Comparison of ENCODE assay signal across 1 cellular context in the genomic region with DNA sequence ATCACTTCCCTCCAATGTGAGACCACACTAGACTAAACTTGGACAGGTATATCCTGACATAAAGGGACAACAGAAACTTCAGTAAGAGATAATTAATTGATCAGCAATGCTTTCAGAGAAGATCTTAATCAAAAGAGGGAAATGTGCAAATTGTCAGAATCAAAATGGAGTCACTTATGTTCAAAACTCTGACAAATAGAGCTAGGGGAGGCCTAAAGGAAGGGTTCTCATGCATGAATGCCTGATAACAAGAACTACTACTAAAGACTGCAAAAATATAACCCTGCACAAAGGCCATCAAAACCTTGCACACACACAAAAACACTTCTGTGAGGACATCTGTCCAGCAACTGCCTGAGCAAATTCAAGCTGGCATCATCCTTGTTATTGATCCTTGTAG.
TF ChIP-seq lines count a peak whose summit lies in the region.

No MANE protein-coding gene starts in this region.

TF ChIP-seq in H1, 55 proteins besides CTCF, POLR2A, EP300 and RAD21 (continued from another document):
- TF ChIP-seq, protein P1, sequence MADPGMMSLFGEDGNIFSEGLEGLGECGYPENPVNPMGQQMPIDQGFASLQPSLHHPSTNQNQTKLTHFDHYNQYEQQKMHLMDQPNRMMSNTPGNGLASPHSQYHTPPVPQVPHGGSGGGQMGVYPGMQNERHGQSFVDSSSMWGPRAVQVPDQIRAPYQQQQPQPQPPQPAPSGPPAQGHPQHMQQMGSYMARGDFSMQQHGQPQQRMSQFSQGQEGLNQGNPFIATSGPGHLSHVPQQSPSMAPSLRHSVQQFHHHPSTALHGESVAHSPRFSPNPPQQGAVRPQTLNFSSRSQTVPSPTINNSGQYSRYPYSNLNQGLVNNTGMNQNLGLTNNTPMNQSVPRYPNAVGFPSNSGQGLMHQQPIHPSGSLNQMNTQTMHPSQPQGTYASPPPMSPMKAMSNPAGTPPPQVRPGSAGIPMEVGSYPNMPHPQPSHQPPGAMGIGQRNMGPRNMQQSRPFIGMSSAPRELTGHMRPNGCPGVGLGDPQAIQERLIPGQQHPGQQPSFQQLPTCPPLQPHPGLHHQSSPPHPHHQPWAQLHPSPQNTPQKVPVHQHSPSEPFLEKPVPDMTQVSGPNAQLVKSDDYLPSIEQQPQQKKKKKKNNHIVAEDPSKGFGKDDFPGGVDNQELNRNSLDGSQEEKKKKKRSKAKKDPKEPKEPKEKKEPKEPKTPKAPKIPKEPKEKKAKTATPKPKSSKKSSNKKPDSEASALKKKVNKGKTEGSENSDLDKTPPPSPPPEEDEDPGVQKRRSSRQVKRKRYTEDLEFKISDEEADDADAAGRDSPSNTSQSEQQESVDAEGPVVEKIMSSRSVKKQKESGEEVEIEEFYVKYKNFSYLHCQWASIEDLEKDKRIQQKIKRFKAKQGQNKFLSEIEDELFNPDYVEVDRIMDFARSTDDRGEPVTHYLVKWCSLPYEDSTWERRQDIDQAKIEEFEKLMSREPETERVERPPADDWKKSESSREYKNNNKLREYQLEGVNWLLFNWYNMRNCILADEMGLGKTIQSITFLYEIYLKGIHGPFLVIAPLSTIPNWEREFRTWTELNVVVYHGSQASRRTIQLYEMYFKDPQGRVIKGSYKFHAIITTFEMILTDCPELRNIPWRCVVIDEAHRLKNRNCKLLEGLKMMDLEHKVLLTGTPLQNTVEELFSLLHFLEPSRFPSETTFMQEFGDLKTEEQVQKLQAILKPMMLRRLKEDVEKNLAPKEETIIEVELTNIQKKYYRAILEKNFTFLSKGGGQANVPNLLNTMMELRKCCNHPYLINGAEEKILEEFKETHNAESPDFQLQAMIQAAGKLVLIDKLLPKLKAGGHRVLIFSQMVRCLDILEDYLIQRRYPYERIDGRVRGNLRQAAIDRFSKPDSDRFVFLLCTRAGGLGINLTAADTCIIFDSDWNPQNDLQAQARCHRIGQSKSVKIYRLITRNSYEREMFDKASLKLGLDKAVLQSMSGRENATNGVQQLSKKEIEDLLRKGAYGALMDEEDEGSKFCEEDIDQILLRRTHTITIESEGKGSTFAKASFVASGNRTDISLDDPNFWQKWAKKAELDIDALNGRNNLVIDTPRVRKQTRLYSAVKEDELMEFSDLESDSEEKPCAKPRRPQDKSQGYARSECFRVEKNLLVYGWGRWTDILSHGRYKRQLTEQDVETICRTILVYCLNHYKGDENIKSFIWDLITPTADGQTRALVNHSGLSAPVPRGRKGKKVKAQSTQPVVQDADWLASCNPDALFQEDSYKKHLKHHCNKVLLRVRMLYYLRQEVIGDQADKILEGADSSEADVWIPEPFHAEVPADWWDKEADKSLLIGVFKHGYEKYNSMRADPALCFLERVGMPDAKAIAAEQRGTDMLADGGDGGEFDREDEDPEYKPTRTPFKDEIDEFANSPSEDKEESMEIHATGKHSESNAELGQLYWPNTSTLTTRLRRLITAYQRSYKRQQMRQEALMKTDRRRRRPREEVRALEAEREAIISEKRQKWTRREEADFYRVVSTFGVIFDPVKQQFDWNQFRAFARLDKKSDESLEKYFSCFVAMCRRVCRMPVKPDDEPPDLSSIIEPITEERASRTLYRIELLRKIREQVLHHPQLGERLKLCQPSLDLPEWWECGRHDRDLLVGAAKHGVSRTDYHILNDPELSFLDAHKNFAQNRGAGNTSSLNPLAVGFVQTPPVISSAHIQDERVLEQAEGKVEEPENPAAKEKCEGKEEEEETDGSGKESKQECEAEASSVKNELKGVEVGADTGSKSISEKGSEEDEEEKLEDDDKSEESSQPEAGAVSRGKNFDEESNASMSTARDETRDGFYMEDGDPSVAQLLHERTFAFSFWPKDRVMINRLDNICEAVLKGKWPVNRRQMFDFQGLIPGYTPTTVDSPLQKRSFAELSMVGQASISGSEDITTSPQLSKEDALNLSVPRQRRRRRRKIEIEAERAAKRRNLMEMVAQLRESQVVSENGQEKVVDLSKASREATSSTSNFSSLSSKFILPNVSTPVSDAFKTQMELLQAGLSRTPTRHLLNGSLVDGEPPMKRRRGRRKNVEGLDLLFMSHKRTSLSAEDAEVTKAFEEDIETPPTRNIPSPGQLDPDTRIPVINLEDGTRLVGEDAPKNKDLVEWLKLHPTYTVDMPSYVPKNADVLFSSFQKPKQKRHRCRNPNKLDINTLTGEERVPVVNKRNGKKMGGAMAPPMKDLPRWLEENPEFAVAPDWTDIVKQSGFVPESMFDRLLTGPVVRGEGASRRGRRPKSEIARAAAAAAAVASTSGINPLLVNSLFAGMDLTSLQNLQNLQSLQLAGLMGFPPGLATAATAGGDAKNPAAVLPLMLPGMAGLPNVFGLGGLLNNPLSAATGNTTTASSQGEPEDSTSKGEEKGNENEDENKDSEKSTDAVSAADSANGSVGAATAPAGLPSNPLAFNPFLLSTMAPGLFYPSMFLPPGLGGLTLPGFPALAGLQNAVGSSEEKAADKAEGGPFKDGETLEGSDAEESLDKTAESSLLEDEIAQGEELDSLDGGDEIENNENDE (IDR thresholded peaks at IDR 0.05; ENCODE audit: insufficient replicate concordance, low read length): no peak
- no peak for TF ChIP-seq CBX5 (IDR thresholded peaks at IDR 0.05; ENCODE audit: low read depth, low read length)
- no peak for TF ChIP-seq TBP (IDR thresholded peaks at IDR 0.05; ENCODE audit: low read depth, low read length)
- no peak for TF ChIP-seq CHD1 (IDR thresholded peaks at IDR 0.05; ENCODE audit: low read depth, low read length)
- no peak for TF ChIP-seq RNF2 (IDR thresholded peaks at IDR 0.05; ENCODE audit: borderline replicate concordance, low read depth, low read length, missing control alignments, poor library complexity, severe bottlenecking)
- no peak for TF ChIP-seq ZNF274 (IDR thresholded peaks at IDR 0.05; ENCODE audit: borderline replicate concordance, extremely low read depth, low read length)
- TF ChIP-seq BACH1 (IDR thresholded peaks at IDR 0.05; ENCODE audit: low read length): no peak
- no peak for TF ChIP-seq HDAC2 (IDR thresholded peaks at IDR 0.05; ENCODE audit: borderline replicate concordance in 1 of 2, low read depth in 2 of 2, low read length in 2 of 2)
- TF ChIP-seq EGR1 (IDR thresholded peaks at IDR 0.05; ENCODE audit: borderline replicate concordance, low read depth, low read length): no peak
- TF ChIP-seq SP2 (IDR thresholded peaks at IDR 0.05; ENCODE audit: low read length): no peak
- no peak for TF ChIP-seq CHD2 (IDR thresholded peaks at IDR 0.05; ENCODE audit: low read length)
- TF ChIP-seq CBX8 (IDR thresholded peaks at IDR 0.05; ENCODE audit: borderline replicate concordance, low read depth, low read length): no peak
- no peak for TF ChIP-seq GABPA (IDR thresholded peaks at IDR 0.05; ENCODE audit: borderline replicate concordance, insufficient read depth, low read length)
TF ChIP-seq in H1: peak in this region for 0.
